8 cellular contexts compared by ENCODE assay signal in genomic region chr17:31581491-31581890, GRCh38.
DNase-seq lines count a peak whose midpoint lies in the region; ATAC-seq, FAIRE-seq and TF ChIP-seq lines count a peak whose summit lies in the region.

No MANE protein-coding gene starts in this region.

- no peak for TF ChIP-seq CTCF in brain microvascular endothelial cell (IDR thresholded peaks at IDR 0.05; ENCODE audit: low read depth, low read length, missing control alignments)
- TF ChIP-seq CTCF in WERI-Rb-1 (IDR thresholded peaks at IDR 0.05; ENCODE audit: low read depth, low read length) = no peak

- intact Hi-C loops in left colon (cut with DNase I, micrococcal nuclease) = no loop called here

- H3K27ac Mint-ChIP-seq in stimulated activated naive B cell treated with anti-CD40 and anti-IgM and Interleukin-4, amounts not matched to agents 10 μg/mL and 1 μg/mL and 100 μg/mL, for 72 hours = peak overlapping the region; percentile 90

- H3K9me3 ChIP-seq in WERI-Rb-1 (ENCODE audit: severe bottlenecking) = no peaks in the 10 kb centered on the region

- no peak overlapping the region for H3K4me3 ChIP-seq in brain microvascular endothelial cell (ENCODE audit: low read depth, low read length)
- no peak overlapping the region for H3K4me3 ChIP-seq in WERI-Rb-1 (ENCODE audit: low read depth, low read length)

- ATAC-seq in left colon = peak; percentile 35
- no peak for ATAC-seq in stimulated activated naive B cell treated with anti-CD40 and anti-IgM and Interleukin-4, amounts not matched to agents 10 μg/mL and 1 μg/mL and 100 μg/mL, for 72 hours (replicated peaks)
- no peak for ATAC-seq in GM19395 (IDR thresholded peaks at IDR 0.05; ENCODE audit: unreplicated experiment)

- H3K36me3 ChIP-seq in brain microvascular endothelial cell (replicated peaks) (peaks cover 47% of the 10 kb centered on the region), WERI-Rb-1 (no peaks in the 10 kb centered on the region)

- peaks cover 4 to 11% of the 10 kb centered on the region in 2 donors for H3K36me3 Mint-ChIP-seq in stimulated activated naive B cell treated with anti-CD40 and anti-IgM and Interleukin-4, amounts not matched to agents 10 μg/mL and 1 μg/mL and 100 μg/mL, for 72 hours

- DNase-seq in HTR-8/SVneo (ENCODE audit: insufficient read length, low spot score) (no peak), brain microvascular endothelial cell (peak; percentile 31), left colon (no peak), NCI-H1092 treated with DMSO at 0.1 percent for 48 hours (lab: John Stamatoyannopoulos, UW) (no peak), WERI-Rb-1 (no peak), NCI-H128 (lab: John Stamatoyannopoulos, UW; ENCODE audit: unreplicated experiment) (no peak)
- no peak for DNase-seq in stimulated activated naive B cell treated with anti-CD40 and anti-IgM and Interleukin-4, amounts not matched to agents 10 μg/mL and 1 μg/mL and 100 μg/mL, for 72 hours

- H3K4me1 Mint-ChIP-seq in stimulated activated naive B cell treated with anti-CD40 and anti-IgM and Interleukin-4, amounts not matched to agents 10 μg/mL and 1 μg/mL and 100 μg/mL, for 72 hours = peaks cover 26 to 47% of the 10 kb centered on the region in 2 donors

- peak; percentile 48 for FAIRE-seq in HTR-8/SVneo (lab: Jason Lieb, UNC)

- no peaks in the 10 kb centered on the region for H3K27me3 ChIP-seq in brain microvascular endothelial cell (replicated peaks)
- no peaks in the 10 kb centered on the region for H3K27me3 ChIP-seq in WERI-Rb-1 (ENCODE audit: insufficient read depth, low read depth, severe bottlenecking)

- no peaks in the 10 kb centered on the region for H3K27me3 Mint-ChIP-seq in stimulated activated naive B cell treated with anti-CD40 and anti-IgM and Interleukin-4, amounts not matched to agents 10 μg/mL and 1 μg/mL and 100 μg/mL, for 72 hours

- H3K27ac ChIP-seq in brain microvascular endothelial cell (peak overlapping the region; percentile 49), WERI-Rb-1 (no peak overlapping the region)

- no peak overlapping the region for H3K4me3 Mint-ChIP-seq in stimulated activated naive B cell treated with anti-CD40 and anti-IgM and Interleukin-4, amounts not matched to agents 10 μg/mL and 1 μg/mL and 100 μg/mL, for 72 hours

- in situ Hi-C loops in brain microvascular endothelial cell (cut with HindIII; ENCODE audit: low pct_ligation_motif_present, low sequenced_read_pairs) = no loop called here

- no peaks in the 10 kb centered on the region for H3K9me3 Mint-ChIP-seq in stimulated activated naive B cell treated with anti-CD40 and anti-IgM and Interleukin-4, amounts not matched to agents 10 μg/mL and 1 μg/mL and 100 μg/mL, for 72 hours
